ENCODE assay signal across 18 cellular contexts in the genomic region with DNA sequence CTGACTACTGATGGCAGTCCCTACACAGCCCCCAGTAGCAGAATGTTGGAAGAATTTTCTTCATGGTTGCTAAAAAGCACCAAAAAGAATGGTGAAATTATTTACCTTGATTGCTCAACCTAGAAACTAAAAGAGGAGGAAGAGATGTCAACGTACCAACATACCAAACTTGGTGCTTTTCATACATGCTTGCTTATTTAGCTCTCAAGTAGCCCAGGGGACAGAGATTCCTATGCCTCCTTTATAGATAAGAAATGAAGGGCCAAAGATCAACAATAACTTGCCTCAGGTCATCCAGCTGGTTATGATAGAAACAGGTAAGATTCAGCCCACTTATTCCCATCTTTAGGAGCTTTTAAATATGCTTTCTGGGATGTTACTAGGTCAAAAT.
"Had no signal": no experiment of that assay in that cellular context is flagged by ENCODE, and none has a peak within 500 bp of the region (broad histone marks: within the 10 kb centered on the region; RNA-seq: fewer than 3 reads in every experiment).

No MANE protein-coding gene starts in this region.

- DNase-seq: activated CD4-positive, alpha-beta T cell treated with anti-CD3 and anti-CD28 coated beads for 1 hour; activated CD4-positive, alpha-beta T cell treated with anti-CD3 and anti-CD28 coated beads, Interleukin-2, amount 50 U/mL, for 1 hour; activated naive CD4-positive, alpha-beta T cell treated with Interleukin-2 at 50 U/mL for 16 hours; activated naive CD8-positive, alpha-beta T cell treated with anti-CD3 and anti-CD28 coated beads for 36 hours; activated T-cell treated with anti-CD3 and anti-CD28 coated beads, Interleukin-2, amount 50 U/mL, for 24 hours; central memory CD4-positive, alpha-beta T cell; endodermal cell; head of caudate nucleus; hypothalamus; left ventricle myocardium superior; mammary epithelial cell; natural killer cell; stimulated activated CD4-positive, alpha-beta T cell treated with anti-CD3 and anti-CD28 coated beads, Interleukin-4, amount 100 ng/mL, for 1 hour; testis; WERI-Rb-1 had no signal

- H3K4me3 ChIP-seq: coronary artery, gastroesophageal sphincter, prostate gland, testis had no signal

- H3K27ac ChIP-seq: coronary artery, gastroesophageal sphincter, prostate gland, testis, WERI-Rb-1 had no signal

- H3K27me3 ChIP-seq: gastroesophageal sphincter, testis had no signal

- H3K4me1 ChIP-seq: gastroesophageal sphincter, prostate gland, testis had no signal

- H3K9me3 ChIP-seq: gastroesophageal sphincter, prostate gland, testis had no signal

- H3K36me3 ChIP-seq: gastroesophageal sphincter, prostate gland had no signal
